1 cellular context compared by ENCODE assay signal in the genomic region with DNA sequence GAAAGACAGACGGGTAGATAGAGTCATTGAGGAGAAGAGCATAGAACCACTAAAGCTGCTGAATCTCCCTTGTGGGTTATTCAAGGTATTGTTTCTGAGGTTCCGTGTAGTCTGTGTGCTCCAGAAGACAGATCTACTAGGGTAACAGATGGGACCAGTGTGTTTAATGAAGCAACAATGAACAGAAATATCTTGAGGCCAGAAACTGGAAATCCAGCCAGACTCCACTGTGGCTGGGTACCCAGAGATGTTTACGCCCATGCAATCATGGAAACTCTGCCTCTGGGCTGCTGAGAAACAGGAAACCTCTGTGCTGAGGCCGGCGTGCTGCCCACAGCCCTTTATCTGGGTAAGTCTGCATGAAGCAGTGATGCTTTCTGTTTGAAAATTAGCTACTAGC.
TF ChIP-seq lines count a peak whose summit lies in the region.

No MANE protein-coding gene starts in this region.

TF ChIP-seq in HepG2, 621 proteins besides CTCF, POLR2A, EP300 and RAD21:
- TF ChIP-seq YEATS4 (CRISPR knock-in tag; IDR thresholded peaks at IDR 0.05; ENCODE audit: borderline replicate concordance) (no peak), NFRKB (IDR thresholded peaks at IDR 0.05) (no peak), ZNF619 (CRISPR knock-in tag; IDR thresholded peaks at IDR 0.05) (no peak), ZNF7 (CRISPR knock-in tag; IDR thresholded peaks at IDR 0.05) (no peak), ZNF276 (CRISPR knock-in tag; IDR thresholded peaks at IDR 0.05; ENCODE audit: low read depth) (no peak), ZEB1 (IDR thresholded peaks at IDR 0.05; ENCODE audit: insufficient replicate concordance, low read depth) (no peak), ZNF724P (CRISPR knock-in tag; IDR thresholded peaks at IDR 0.05; ENCODE audit: borderline replicate concordance) (no peak), RBM39 (IDR thresholded peaks at IDR 0.05; ENCODE audit: low read depth, low read length, poor library complexity, severe bottlenecking) (no peak), ARNTL (CRISPR knock-in tag; IDR thresholded peaks at IDR 0.05) (no peak), ZSCAN31 (CRISPR knock-in tag; IDR thresholded peaks at IDR 0.05; ENCODE audit: low read depth) (no peak), SAP130 (CRISPR knock-in tag; IDR thresholded peaks at IDR 0.05; ENCODE audit: low read depth) (no peak), LCORL (IDR thresholded peaks at IDR 0.05) (no peak), LCORL (CRISPR knock-in tag; IDR thresholded peaks at IDR 0.05) (no peak), CSRNP2 (CRISPR knock-in tag; conservative IDR thresholded peaks at IDR 0.05; ENCODE audit: low read depth) (no peak), RFX5 (IDR thresholded peaks at IDR 0.05; ENCODE audit: low read depth, low read length) (no peak)
- TF ChIP-seq, protein P1, sequence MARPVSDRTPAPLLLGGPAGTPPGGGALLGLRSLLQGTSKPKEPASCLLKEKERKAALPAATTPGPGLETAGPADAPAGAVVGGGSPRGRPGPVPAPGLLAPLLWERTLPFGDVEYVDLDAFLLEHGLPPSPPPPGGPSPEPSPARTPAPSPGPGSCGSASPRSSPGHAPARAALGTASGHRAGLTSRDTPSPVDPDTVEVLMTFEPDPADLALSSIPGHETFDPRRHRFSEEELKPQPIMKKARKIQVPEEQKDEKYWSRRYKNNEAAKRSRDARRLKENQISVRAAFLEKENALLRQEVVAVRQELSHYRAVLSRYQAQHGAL (CRISPR knock-in tag; IDR thresholded peaks at IDR 0.05; ENCODE audit: not compliant biosample characterization), result no peak
- TF ChIP-seq, protein P2, sequence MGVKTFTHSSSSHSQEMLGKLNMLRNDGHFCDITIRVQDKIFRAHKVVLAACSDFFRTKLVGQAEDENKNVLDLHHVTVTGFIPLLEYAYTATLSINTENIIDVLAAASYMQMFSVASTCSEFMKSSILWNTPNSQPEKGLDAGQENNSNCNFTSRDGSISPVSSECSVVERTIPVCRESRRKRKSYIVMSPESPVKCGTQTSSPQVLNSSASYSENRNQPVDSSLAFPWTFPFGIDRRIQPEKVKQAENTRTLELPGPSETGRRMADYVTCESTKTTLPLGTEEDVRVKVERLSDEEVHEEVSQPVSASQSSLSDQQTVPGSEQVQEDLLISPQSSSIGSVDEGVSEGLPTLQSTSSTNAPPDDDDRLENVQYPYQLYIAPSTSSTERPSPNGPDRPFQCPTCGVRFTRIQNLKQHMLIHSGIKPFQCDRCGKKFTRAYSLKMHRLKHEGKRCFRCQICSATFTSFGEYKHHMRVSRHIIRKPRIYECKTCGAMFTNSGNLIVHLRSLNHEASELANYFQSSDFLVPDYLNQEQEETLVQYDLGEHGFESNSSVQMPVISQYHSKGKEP (CRISPR knock-in tag; IDR thresholded peaks at IDR 0.05), result no peak
TF ChIP-seq in HepG2: peak in this region for 0.
